ENCODE assay signal across 1 cellular context in the genomic region with DNA sequence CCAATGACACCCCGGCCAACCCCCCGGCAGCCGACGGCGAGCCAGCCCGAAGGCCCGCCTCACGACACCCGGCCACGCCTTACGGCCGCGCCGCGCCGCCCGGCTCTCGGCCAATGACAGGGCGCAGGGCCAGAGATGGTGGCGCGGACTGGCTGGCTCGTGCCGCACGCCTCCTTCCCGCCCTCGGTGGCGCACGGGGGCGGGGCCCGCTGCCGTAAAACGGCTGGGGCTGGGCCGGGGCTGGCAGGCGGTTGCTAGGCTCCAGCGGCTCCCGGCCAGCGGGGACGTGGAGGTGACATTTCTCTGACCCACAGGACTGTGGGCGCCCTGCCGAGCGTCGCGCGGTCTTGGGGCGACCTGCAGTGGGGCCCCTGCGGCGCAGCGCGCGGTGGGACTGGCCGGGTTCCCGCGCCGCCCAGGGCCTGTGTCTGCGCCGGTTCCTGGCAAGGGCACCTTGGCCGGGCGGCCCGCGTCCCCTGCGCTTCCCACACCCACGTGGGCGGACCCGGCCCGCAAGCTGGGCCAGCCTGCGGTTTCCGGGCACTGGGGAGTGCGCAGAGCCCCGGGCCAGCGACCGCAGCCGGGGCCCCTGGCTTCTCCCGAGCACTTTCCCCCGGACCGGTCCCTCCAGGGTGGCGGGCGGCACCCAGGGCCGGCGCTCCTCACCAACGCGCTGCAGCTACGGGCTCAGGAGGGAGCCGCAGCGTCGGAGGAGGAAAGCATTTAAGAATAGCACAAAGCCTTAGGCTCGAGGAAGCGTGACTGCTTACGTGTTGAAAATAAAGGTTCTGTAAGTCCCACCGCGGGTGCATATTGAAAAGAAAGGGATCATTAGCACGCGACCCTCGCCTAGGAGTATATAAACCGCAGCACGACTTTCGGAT.
TF ChIP-seq lines count a peak whose summit lies in the region.

TSS of gene MPC1 (minus strand) at position 8 of the 884 bp plus-strand sequence. CDS start 64 bp downstream, outside the sequence.

TF ChIP-seq in HepG2, 621 proteins besides CTCF, POLR2A, EP300 and RAD21 (continued from another document and continues in another):
- TF ChIP-seq ZNF414 (CRISPR knock-in tag; IDR thresholded peaks at IDR 0.05) (peak; percentile 28; the same call in 1 of the 2 replicates), ZNF839 (CRISPR knock-in tag; IDR thresholded peaks at IDR 0.05; ENCODE audit: borderline replicate concordance) (no peak; the same call in 1 of the 2 replicates), ZNF780A (CRISPR knock-in tag; IDR thresholded peaks at IDR 0.05) (no peak; the same call in 1 of the 2 replicates), TBX3 (IDR thresholded peaks at IDR 0.05; ENCODE audit: borderline replicate concordance) (peak; percentile 30; the same call in 1 of the 2 replicates), SIX1 (CRISPR knock-in tag; IDR thresholded peaks at IDR 0.05; ENCODE audit: borderline replicate concordance) (no peak), GPN1 (CRISPR knock-in tag; IDR thresholded peaks at IDR 0.05; ENCODE audit: borderline replicate concordance) (no peak), HNRNPH1 (optimal IDR thresholded peaks at IDR 0.05; ENCODE audit: low read depth, low read length) (no peak), TBP (CRISPR knock-in tag; IDR thresholded peaks at IDR 0.05) (peak; percentile 95), ZNF549 (CRISPR knock-in tag; IDR thresholded peaks at IDR 0.05) (no peak), ZNF883 (CRISPR knock-in tag; IDR thresholded peaks at IDR 0.05; ENCODE audit: not compliant biosample characterization) (peak; percentile 86), KDM5A (IDR thresholded peaks at IDR 0.05; ENCODE audit: borderline replicate concordance, low read length) (peak; percentile 43; the same call in 1 of the 2 replicates), ZSCAN31 (CRISPR knock-in tag; IDR thresholded peaks at IDR 0.05; ENCODE audit: low read depth) (peak; percentile 95; the same call in 1 of the 2 replicates), JDP2 (CRISPR knock-in tag; IDR thresholded peaks at IDR 0.05; ENCODE audit: borderline replicate concordance) (no peak), NR3C1 (CRISPR knock-in tag; IDR thresholded peaks at IDR 0.05) (no peak), MZF1 (CRISPR knock-in tag; IDR thresholded peaks at IDR 0.05; ENCODE audit: borderline replicate concordance) (no peak), ZNF468 (CRISPR knock-in tag; IDR thresholded peaks at IDR 0.05) (peak; percentile 94), ADNP (CRISPR knock-in tag; IDR thresholded peaks at IDR 0.05) (no peak), YY1 (IDR thresholded peaks at IDR 0.05; ENCODE audit: insufficient read depth, insufficient replicate concordance, low read depth, low read length) (no peak), ZFP90 (CRISPR knock-in tag; IDR thresholded peaks at IDR 0.05; ENCODE audit: borderline replicate concordance) (no peak; the same call in 1 of the 2 replicates), ZNF224 (CRISPR knock-in tag; IDR thresholded peaks at IDR 0.05) (no peak), EED (CRISPR knock-in tag; IDR thresholded peaks at IDR 0.05) (peak; percentile 97), CBX2 (IDR thresholded peaks at IDR 0.05; ENCODE audit: low read depth, low read length) (no peak), CBX2 (CRISPR knock-in tag; IDR thresholded peaks at IDR 0.05; ENCODE audit: low read depth) (peak; percentile 91; the same call in 1 of the 2 replicates), HBP1 (CRISPR knock-in tag; IDR thresholded peaks at IDR 0.05; ENCODE audit: low read depth) (peak; percentile 8), NFE2 (CRISPR knock-in tag; IDR thresholded peaks at IDR 0.05) (no peak), SOX5 (CRISPR knock-in tag; IDR thresholded peaks at IDR 0.05; ENCODE audit: borderline replicate concordance) (no peak), ZNF569 (CRISPR knock-in tag; IDR thresholded peaks at IDR 0.05; ENCODE audit: borderline replicate concordance) (no peak), RELA (CRISPR knock-in tag; IDR thresholded peaks at IDR 0.05) (0 out of 2 replicates have a peak, but pooled peaks have one; percentile 51), ZFP62 (CRISPR knock-in tag; IDR thresholded peaks at IDR 0.05) (no peak), ZNF850 (CRISPR knock-in tag; conservative IDR thresholded peaks at IDR 0.05) (no peak), ZNF678 (CRISPR knock-in tag; IDR thresholded peaks at IDR 0.05) (no peak), CEBPB (IDR thresholded peaks at IDR 0.05; ENCODE audit: borderline replicate concordance, low read depth, low read length) (no peak), RFX3 (CRISPR knock-in tag; IDR thresholded peaks at IDR 0.05) (peak; percentile 73), RBAK (CRISPR knock-in tag; IDR thresholded peaks at IDR 0.05) (no peak), TP53 (CRISPR knock-in tag; conservative IDR thresholded peaks at IDR 0.05) (0 out of 2 replicates have a peak, but pooled peaks have one; percentile 25), IRF2 (CRISPR knock-in tag; IDR thresholded peaks at IDR 0.05) (peak; percentile 58)
- TF ChIP-seq, protein P1, sequence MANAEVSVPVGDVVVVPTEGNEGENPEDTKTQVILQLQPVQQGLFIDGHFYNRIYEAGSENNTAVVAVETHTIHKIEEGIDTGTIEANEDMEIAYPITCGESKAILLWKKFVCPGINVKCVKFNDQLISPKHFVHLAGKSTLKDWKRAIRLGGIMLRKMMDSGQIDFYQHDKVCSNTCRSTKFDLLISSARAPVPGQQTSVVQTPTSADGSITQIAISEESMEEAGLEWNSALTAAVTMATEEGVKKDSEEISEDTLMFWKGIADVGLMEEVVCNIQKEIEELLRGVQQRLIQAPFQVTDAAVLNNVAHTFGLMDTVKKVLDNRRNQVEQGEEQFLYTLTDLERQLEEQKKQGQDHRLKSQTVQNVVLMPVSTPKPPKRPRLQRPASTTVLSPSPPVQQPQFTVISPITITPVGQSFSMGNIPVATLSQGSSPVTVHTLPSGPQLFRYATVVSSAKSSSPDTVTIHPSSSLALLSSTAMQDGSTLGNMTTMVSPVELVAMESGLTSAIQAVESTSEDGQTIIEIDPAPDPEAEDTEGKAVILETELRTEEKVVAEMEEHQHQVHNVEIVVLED (CRISPR knock-in tag; IDR thresholded peaks at IDR 0.05; ENCODE audit: borderline replicate concordance), result peak; percentile 98
- TF ChIP-seq, protein P2, sequence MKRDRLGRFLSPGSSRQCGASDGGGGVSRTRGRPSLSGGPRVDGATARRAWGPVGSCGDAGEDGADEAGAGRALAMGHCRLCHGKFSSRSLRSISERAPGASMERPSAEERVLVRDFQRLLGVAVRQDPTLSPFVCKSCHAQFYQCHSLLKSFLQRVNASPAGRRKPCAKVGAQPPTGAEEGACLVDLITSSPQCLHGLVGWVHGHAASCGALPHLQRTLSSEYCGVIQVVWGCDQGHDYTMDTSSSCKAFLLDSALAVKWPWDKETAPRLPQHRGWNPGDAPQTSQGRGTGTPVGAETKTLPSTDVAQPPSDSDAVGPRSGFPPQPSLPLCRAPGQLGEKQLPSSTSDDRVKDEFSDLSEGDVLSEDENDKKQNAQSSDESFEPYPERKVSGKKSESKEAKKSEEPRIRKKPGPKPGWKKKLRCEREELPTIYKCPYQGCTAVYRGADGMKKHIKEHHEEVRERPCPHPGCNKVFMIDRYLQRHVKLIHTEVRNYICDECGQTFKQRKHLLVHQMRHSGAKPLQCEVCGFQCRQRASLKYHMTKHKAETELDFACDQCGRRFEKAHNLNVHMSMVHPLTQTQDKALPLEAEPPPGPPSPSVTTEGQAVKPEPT (CRISPR knock-in tag; IDR thresholded peaks at IDR 0.05; ENCODE audit: low read depth), result no peak
- TF ChIP-seq, protein P3, sequence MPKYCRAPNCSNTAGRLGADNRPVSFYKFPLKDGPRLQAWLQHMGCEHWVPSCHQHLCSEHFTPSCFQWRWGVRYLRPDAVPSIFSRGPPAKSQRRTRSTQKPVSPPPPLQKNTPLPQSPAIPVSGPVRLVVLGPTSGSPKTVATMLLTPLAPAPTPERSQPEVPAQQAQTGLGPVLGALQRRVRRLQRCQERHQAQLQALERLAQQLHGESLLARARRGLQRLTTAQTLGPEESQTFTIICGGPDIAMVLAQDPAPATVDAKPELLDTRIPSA (CRISPR knock-in tag; IDR thresholded peaks at IDR 0.05; ENCODE audit: borderline replicate concordance), result no peak
- TF ChIP-seq, protein P4, sequence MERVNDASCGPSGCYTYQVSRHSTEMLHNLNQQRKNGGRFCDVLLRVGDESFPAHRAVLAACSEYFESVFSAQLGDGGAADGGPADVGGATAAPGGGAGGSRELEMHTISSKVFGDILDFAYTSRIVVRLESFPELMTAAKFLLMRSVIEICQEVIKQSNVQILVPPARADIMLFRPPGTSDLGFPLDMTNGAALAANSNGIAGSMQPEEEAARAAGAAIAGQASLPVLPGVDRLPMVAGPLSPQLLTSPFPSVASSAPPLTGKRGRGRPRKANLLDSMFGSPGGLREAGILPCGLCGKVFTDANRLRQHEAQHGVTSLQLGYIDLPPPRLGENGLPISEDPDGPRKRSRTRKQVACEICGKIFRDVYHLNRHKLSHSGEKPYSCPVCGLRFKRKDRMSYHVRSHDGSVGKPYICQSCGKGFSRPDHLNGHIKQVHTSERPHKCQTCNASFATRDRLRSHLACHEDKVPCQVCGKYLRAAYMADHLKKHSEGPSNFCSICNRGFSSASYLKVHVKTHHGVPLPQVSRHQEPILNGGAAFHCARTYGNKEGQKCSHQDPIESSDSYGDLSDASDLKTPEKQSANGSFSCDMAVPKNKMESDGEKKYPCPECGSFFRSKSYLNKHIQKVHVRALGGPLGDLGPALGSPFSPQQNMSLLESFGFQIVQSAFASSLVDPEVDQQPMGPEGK (CRISPR knock-in tag; IDR thresholded peaks at IDR 0.05), result no peak; the same call in 1 of the 2 replicates
- TF ChIP-seq, protein P5, sequence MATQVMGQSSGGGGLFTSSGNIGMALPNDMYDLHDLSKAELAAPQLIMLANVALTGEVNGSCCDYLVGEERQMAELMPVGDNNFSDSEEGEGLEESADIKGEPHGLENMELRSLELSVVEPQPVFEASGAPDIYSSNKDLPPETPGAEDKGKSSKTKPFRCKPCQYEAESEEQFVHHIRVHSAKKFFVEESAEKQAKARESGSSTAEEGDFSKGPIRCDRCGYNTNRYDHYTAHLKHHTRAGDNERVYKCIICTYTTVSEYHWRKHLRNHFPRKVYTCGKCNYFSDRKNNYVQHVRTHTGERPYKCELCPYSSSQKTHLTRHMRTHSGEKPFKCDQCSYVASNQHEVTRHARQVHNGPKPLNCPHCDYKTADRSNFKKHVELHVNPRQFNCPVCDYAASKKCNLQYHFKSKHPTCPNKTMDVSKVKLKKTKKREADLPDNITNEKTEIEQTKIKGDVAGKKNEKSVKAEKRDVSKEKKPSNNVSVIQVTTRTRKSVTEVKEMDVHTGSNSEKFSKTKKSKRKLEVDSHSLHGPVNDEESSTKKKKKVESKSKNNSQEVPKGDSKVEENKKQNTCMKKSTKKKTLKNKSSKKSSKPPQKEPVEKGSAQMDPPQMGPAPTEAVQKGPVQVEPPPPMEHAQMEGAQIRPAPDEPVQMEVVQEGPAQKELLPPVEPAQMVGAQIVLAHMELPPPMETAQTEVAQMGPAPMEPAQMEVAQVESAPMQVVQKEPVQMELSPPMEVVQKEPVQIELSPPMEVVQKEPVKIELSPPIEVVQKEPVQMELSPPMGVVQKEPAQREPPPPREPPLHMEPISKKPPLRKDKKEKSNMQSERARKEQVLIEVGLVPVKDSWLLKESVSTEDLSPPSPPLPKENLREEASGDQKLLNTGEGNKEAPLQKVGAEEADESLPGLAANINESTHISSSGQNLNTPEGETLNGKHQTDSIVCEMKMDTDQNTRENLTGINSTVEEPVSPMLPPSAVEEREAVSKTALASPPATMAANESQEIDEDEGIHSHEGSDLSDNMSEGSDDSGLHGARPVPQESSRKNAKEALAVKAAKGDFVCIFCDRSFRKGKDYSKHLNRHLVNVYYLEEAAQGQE (IDR thresholded peaks at IDR 0.05; ENCODE audit: borderline replicate concordance in 1 of 2, low read depth in 1 of 2, low read length in 2 of 2), result peak in 1 of 2 experiments; percentile 38; a peak in 1 of 4 replicates
- TF ChIP-seq, protein P6, sequence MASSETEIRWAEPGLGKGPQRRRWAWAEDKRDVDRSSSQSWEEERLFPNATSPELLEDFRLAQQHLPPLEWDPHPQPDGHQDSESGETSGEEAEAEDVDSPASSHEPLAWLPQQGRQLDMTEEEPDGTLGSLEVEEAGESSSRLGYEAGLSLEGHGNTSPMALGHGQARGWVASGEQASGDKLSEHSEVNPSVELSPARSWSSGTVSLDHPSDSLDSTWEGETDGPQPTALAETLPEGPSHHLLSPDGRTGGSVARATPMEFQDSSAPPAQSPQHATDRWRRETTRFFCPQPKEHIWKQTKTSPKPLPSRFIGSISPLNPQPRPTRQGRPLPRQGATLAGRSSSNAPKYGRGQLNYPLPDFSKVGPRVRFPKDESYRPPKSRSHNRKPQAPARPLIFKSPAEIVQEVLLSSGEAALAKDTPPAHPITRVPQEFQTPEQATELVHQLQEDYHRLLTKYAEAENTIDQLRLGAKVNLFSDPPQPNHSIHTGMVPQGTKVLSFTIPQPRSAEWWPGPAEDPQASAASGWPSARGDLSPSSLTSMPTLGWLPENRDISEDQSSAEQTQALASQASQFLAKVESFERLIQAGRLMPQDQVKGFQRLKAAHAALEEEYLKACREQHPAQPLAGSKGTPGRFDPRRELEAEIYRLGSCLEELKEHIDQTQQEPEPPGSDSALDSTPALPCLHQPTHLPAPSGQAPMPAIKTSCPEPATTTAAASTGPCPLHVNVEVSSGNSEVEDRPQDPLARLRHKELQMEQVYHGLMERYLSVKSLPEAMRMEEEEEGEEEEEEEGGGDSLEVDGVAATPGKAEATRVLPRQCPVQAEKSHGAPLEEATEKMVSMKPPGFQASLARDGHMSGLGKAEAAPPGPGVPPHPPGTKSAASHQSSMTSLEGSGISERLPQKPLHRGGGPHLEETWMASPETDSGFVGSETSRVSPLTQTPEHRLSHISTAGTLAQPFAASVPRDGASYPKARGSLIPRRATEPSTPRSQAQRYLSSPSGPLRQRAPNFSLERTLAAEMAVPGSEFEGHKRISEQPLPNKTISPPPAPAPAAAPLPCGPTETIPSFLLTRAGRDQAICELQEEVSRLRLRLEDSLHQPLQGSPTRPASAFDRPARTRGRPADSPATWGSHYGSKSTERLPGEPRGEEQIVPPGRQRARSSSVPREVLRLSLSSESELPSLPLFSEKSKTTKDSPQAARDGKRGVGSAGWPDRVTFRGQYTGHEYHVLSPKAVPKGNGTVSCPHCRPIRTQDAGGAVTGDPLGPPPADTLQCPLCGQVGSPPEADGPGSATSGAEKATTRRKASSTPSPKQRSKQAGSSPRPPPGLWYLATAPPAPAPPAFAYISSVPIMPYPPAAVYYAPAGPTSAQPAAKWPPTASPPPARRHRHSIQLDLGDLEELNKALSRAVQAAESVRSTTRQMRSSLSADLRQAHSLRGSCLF (CRISPR knock-in tag; IDR thresholded peaks at IDR 0.05; ENCODE audit: borderline replicate concordance), result peak; percentile 53; the same call in 1 of the 2 replicates
